19 cellular contexts compared by ENCODE assay signal in the genomic region with DNA sequence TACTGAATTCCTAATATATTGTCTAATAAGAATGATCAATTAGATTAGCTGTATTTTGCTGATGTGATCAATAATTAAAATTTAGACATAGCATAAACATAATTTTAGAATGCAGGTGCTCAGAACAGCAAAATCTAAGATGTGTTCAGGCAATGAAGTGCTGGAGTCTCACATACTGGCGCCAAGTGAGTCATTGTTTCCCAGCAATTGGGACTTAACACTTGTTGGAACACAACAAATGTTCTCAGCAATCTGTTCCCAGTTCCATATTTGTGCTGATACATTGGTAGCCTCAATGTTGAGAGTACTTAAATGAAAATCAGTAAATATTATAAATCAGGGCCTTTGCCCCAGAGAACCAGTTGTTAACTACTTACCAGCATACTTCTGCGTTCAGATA.
"Had no signal": no experiment of that assay in that cellular context is flagged by ENCODE, and none has a peak within 500 bp of the region (broad histone marks: within the 10 kb centered on the region; RNA-seq: fewer than 3 reads in every experiment).

No MANE protein-coding gene starts in this region.

- DNase-seq: activated CD4-positive, alpha-beta T cell treated with anti-CD3 and anti-CD28 coated beads for 4 hours; activated CD8-positive, alpha-beta memory T cell treated with anti-CD3 and anti-CD28 coated beads, Interleukin-2, amount 50 U/mL, for 4 hours; activated CD8-positive, alpha-beta T cell treated with anti-CD3 and anti-CD28 coated beads for 36 hours; activated gamma-delta T cell treated with Interleukin-2 at 50 U/mL for 16 hours; activated naive CD8-positive, alpha-beta T cell treated with anti-CD3 and anti-CD28 coated beads for 36 hours; activated T-cell treated with anti-CD3 and anti-CD28 coated beads, Interleukin-2, amount 50 U/mL, for 72 hours; caudate nucleus; effector CD4-positive, alpha-beta T cell; heart left ventricle; islet precursor cell; left lung; mesenchymal stem cell; nephron progenitor cell; stimulated activated CD4-positive, alpha-beta T cell treated with anti-CD3 and anti-CD28 coated beads, Interleukin-4, amount 100 ng/mL, for 1 hour; stimulated activated CD8-positive, alpha-beta memory T cell treated with anti-CD3 and anti-CD28 coated beads, Interleukin-4, amount 100 ng/mL, for 48 hours; stimulated activated naive CD8-positive, alpha-beta T cell treated with anti-CD3 and anti-CD28 coated beads, Interleukin-15, Interleukin-2, amounts not matched to agents 100 U/mL and 50 U/mL, for 24 hours; uterus had no signal

- H3K27ac ChIP-seq: coronary artery, heart left ventricle, left lung, uterus had no signal

- H3K27me3 ChIP-seq: heart left ventricle, left lung, uterus had no signal

- H3K9me3 ChIP-seq: heart left ventricle, left lung, uterus had no signal

- H3K4me3 ChIP-seq: coronary artery, heart left ventricle, left lung, uterus had no signal

- FAIRE-seq: frontal cortex had no signal

- H3K4me1 ChIP-seq: heart left ventricle, left lung, uterus had no signal

- H3K36me3 ChIP-seq: heart left ventricle, left lung, uterus had no signal
